Comparison of ENCODE assay signal across 21 cellular contexts in the genomic region with DNA sequence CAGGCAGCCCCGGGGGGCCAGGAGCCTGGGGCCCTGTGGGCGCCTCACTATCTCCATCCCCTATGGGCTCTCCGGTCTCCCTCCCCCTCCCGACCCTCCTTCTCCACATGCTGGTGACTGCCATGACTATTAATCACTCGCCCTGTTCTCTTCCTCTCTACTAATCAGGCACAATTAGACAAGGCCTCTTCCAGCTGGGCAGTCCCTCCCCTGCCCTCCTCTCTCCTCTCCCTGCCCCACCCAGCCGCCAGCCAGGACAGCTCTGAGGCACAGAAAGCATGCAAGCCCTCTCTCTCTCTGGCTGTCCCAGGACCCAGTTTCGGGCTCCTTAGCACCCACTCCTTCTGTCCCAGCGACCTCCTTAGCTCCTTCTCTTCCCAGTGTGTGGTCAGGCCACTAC. TPM values are rescaled to one million over a fixed set of nuclear protein-coding genes. Genes with fewer than 3 reads are reported as not detected.
DNase-seq lines count a peak whose midpoint lies in the region; ATAC-seq, FAIRE-seq and TF ChIP-seq lines count a peak whose summit lies in the region.
"Had no signal": no experiment of that assay in that cellular context is flagged by ENCODE, and none has a peak within 500 bp of the region (broad histone marks: within the 10 kb centered on the region; RNA-seq: fewer than 3 reads in every experiment).

No MANE protein-coding gene starts in this region.

- peaks cover 0 to 5% of the 10 kb centered on the region in 2 experiments for H4K20me1 ChIP-seq in H1 (replicated peaks in 1 of 2; ENCODE audit: control insufficient read depth in 1 of 2, insufficient read depth in 2 of 2, low read length in 2 of 2)

- no peak for TF ChIP-seq POLR2A in H1 (IDR thresholded peaks at IDR 0.05; ENCODE audit: control extremely low read depth in 1 of 2, low read depth in 2 of 2, low read length in 2 of 2)
- no peak for TF ChIP-seq POLR2A in uterus (IDR thresholded peaks at IDR 0.05)

- H3K56ac ChIP-seq in H1 (replicated peaks; ENCODE audit: insufficient read length, low read depth, low read length), result no peak overlapping the region

- peaks cover 5% of the 10 kb centered on the region; the same call in 1 of the 2 replicates for H3K23me2 ChIP-seq in H1 (ENCODE audit: low read depth, low read length)

- no peak overlapping the region for H3K14ac ChIP-seq in H1 (ENCODE audit: insufficient read length)

- H3K36me3 ChIP-seq in H1 (ENCODE audit: control insufficient read depth in 2 of 4, insufficient read depth in 4 of 4, low read length in 3 of 4) (no peaks in the 10 kb centered on the region), uterus (no peaks in the 10 kb centered on the region)
- H3K36me3 ChIP-seq: esophagus muscularis mucosa had no signal

- no peak overlapping the region for H4K91ac ChIP-seq in H1 (replicated peaks; ENCODE audit: insufficient read length, low read length)

- peak overlapping the region; percentile 36; the same call in 1 of the 2 replicates for H2BK15ac ChIP-seq in H1 (ENCODE audit: low read length)

- no peak overlapping the region for H3K9ac ChIP-seq in H1 (replicated peaks in 1 of 4; ENCODE audit: extremely low read depth in 1 of 4, low read depth in 3 of 4, low read length in 3 of 4)

- H2AK5ac ChIP-seq in H1 (ENCODE audit: low read depth, low read length), result 0 out of 2 replicates have a peak overlapping the region, but pooled peaks have one; percentile 45

- no peak overlapping the region for H3K23ac ChIP-seq in H1 (ENCODE audit: insufficient read length)

- H3K4ac ChIP-seq in H1 (replicated peaks; ENCODE audit: insufficient read length, low read depth, low read length), result no peak overlapping the region

- H3K27ac ChIP-seq in H1 (ENCODE audit: low read depth, low read length) (no peak overlapping the region), uterus (peak overlapping the region; percentile 89 to 94)
- H3K27ac ChIP-seq: C4-2B had no signal

- H4K8ac ChIP-seq in H1 (ENCODE audit: extremely low read depth, insufficient read depth, low read length), result no peak overlapping the region

- H3K4me3 ChIP-seq in H1 (ENCODE audit: extremely low read depth in 1 of 4, insufficient read depth in 2 of 4, low read depth in 3 of 4, low read length in 4 of 4) (no peak overlapping the region), uterus (no peak overlapping the region)
- H3K4me3 ChIP-seq: esophagus muscularis mucosa had no signal

- no peaks in the 10 kb centered on the region for H3K79me1 ChIP-seq in H1 (ENCODE audit: low read depth, low read length)

- H3K4me1 ChIP-seq in H1 (replicated peaks in 1 of 4; ENCODE audit: control insufficient read depth in 3 of 4, insufficient read depth in 4 of 4, low read length in 3 of 4) (peaks cover 0 to 29% (median 19%) of the 10 kb centered on the region in 4 experiments; a peak in 6 of 7 replicates), uterus (peaks cover 7 to 13% of the 10 kb centered on the region in 2 donors)

- peak overlapping the region; percentile 97; the same call in 1 of the 2 replicates for H2BK12ac ChIP-seq in H1 (ENCODE audit: low read depth, low read length)

- H3K27me3 ChIP-seq in H1 (replicated peaks in 1 of 4; ENCODE audit: control insufficient read depth in 3 of 4, extremely low read depth in 1 of 4, insufficient read depth in 3 of 4, low read length in 3 of 4), result peaks cover 0 to 19% (median 11%) of the 10 kb centered on the region in 4 experiments; a peak in 5 of 7 replicates
- no peaks in the 10 kb centered on the region for H3K27me3 ChIP-seq in uterus

- POLR2A ChIA-PET in H1 (lab: Charles Lee; ENCODE audit: partially characterized antibody), result interaction anchor here (0.6 to 5.5 kb wide), 11 partner anchors 10 to 164 kb away, joined by 3 to 36 read pairs (median 6); partner anchors contain the start of genes GMPPA and STK11IP

- TF ChIP-seq EP300 in H1 (IDR thresholded peaks at IDR 0.05; ENCODE audit: borderline replicate concordance in 1 of 2, low read depth in 2 of 2, low read length in 2 of 2), result no peak

- peak overlapping the region; percentile 16; the same call in 1 of the 2 replicates for H2BK5ac ChIP-seq in H1 (ENCODE audit: low read depth, low read length)

- peak; percentile 15 for ATAC-seq in left ventricle myocardium superior
- ATAC-seq in Right ventricle myocardium inferior, result no peak
- no peak for ATAC-seq in GM18502 (IDR thresholded peaks at IDR 0.05; ENCODE audit: poor library complexity, unreplicated experiment)
- ATAC-seq: activated naive CD4-positive, alpha-beta T cell treated with anti-CD3 and anti-CD28 coated beads, Interleukin-2, amount 50 U/mL, for 72 hours; natural killer cell treated with Interleukin-12 subunit alpha and Interleukin-12 subunit beta and Interleukin-15 and Interleukin-18, amount 100 ng/mL, for 72 hours had no signal

- H2AFZ ChIP-seq in H1 (ENCODE audit: low read length), result no peak overlapping the region

- no peaks in the 10 kb centered on the region for H3K9me3 ChIP-seq in H1 (ENCODE audit: insufficient read depth in 2 of 2, low read depth in 1 of 2, low read length in 1 of 2)
- H3K9me3 ChIP-seq in uterus, result no peaks in the 10 kb centered on the region
- H3K9me3 ChIP-seq: esophagus muscularis mucosa had no signal

- TF ChIP-seq RAD21 in H1 (IDR thresholded peaks at IDR 0.05 in 1 of 2, conservative IDR thresholded peaks at IDR 0.05 in 1 of 2; ENCODE audit: low read depth in 2 of 2, low read length in 2 of 2), result no peak

- no peak overlapping the region for H3K4me2 ChIP-seq in H1 (ENCODE audit: insufficient read depth in 1 of 2, low read depth in 2 of 2, low read length in 2 of 2)

- DNase-seq in left ventricle myocardium superior (no peak), Right ventricle myocardium inferior (ENCODE audit: missing footprints) (no peak), H1 (ENCODE audit: low read depth in 1 of 2, low spot score in 2 of 2) (no peak), uterus (no peak), C1 segment of cervical spinal cord (lab: John Stamatoyannopoulos, UW) (no peak)
- DNase-seq: activated CD4-positive, alpha-beta T cell treated with anti-CD3 and anti-CD28 coated beads for 48 hours; effector CD8-positive, alpha-beta T cell; kidney glomerular epithelial cell; NCI-H2107; NCI-H510A treated with DMSO at 0.1 percent for 48 hours; RPMI8226; stimulated activated CD4-positive, alpha-beta T cell treated with anti-CD3 and anti-CD28 coated beads, Interleukin-2, amount 100 ng/mL, for 48 hours; stimulated activated naive CD4-positive, alpha-beta T cell treated with Interleukin-2 at 50 U/mL for 16 hours had no signal

- TF ChIP-seq CTCF in H1 (IDR thresholded peaks at IDR 0.05; ENCODE audit: control extremely low read depth in 1 of 3, insufficient read depth in 1 of 3, low read depth in 1 of 3, low read length in 3 of 3), result no peak
- TF ChIP-seq CTCF in uterus (IDR thresholded peaks at IDR 0.05), result no peak

- intact Hi-C loops in left ventricle myocardium superior (cut with micrococcal nuclease), result loop anchor here (10.0 kb wide), 1 partner anchor 115 kb away; no protein-coding TSS in a partner anchor
- intact Hi-C loops in Right ventricle myocardium inferior (cut with DNase I), result no loop called here
- intact Hi-C loops in uterus (cut with DNase I; ENCODE audit: low total_unique reads), result no loop called here

- 75% methylated on average over 8 of the region's 8 CpGs; no CpG with 5 or more reads in 1 of the 2 experiments for WGBS in H1 (ENCODE audit: extremely low coverage in 1 of 2, insufficient coverage in 1 of 2, insufficient read length in 1 of 2, insufficient replicate concordance in 2 of 2, low coverage in 1 of 2, low lambda C conversion rate in 2 of 2, missing lambda C conversion rate in 1 of 2), 2 experiments

- H2BK120ac ChIP-seq in H1 (replicated peaks; ENCODE audit: low read depth, low read length), result no peak overlapping the region

- CTCF ChIA-PET in H1 (lab: Charles Lee; ENCODE audit: partially characterized antibody), result interaction anchor here (0.6 to 113.1 kb wide), 15 partner anchors 7 to 222 kb away, joined by 3 to 7248 read pairs (median 3); partner anchors contain the start of genes ASIC4, DES, DNPEP and GMPPA

- H4K5ac ChIP-seq in H1 (ENCODE audit: insufficient read length, low read depth, low read length), result no peak overlapping the region

- no peaks in the 10 kb centered on the region for H3K79me2 ChIP-seq in H1 (ENCODE audit: control insufficient read depth in 1 of 2, insufficient read depth in 2 of 2, low read length in 2 of 2)

- no peak for FAIRE-seq in H1 (lab: Jason Lieb, UNC)
- FAIRE-seq: D721Med had no signal

- no peak overlapping the region for H3K18ac ChIP-seq in H1 (ENCODE audit: extremely low read depth, low read length)

- H2BK20ac ChIP-seq in H1 (ENCODE audit: low read length), result no peak overlapping the region

RNA-seq across cellular contexts. Expression of gene ASIC4, which starts 5.8 kb away (rescaled TPM):
- total RNA-seq in left ventricle myocardium superior (not detected), Right ventricle myocardium inferior (not detected), uterus (under 1 TPM in 2 of 4 donors, not detected in 2; 0.21 to 0.30 TPM)
- total RNA-seq in H1 (2021; fragmentation: NEBNext Ultra II Directional; extraction: Animal tissue kit (Norgen Biotek cat#: 25700)), result 0.19 and 0.22 TPM in 2 replicates
- polyA plus RNA-seq in H1 (2011; rRNA removed), result 0.12 and 0.30 TPM in 2 replicates
- polyA plus RNA-seq in H1 (2011; cell fraction: cytosol; rRNA removed), result 0.18 TPM
- 0.96 TPM for polyA plus RNA-seq in H1 (2011; cell fraction: nucleus; rRNA removed)
- 0.11 to 0.42 TPM (median 0.36 TPM) in 3 of 4 replicates, not detected in the other for polyA plus RNA-seq in H1 (2012, experiment 1 of 2)
- 0.05 TPM for polyA plus RNA-seq in H1 (2012, experiment 2 of 2)
- polyA plus RNA-seq in H1 (2013, experiment 1 of 2), result 0.06 TPM
- 0.13 TPM for polyA plus RNA-seq in H1 (2013, experiment 2 of 2)
- 0.12 and 0.22 TPM in 2 replicates for polyA minus RNA-seq in H1 (2011; rRNA and poly(A)+ RNA removed)
- polyA minus RNA-seq in H1 (2011; cell fraction: cytosol; rRNA and poly(A)+ RNA removed), result not detected
- 0.50 TPM for polyA minus RNA-seq in H1 (2011; cell fraction: nucleus; rRNA and poly(A)+ RNA removed)
- total RNA-seq: esophagus muscularis mucosa, G401, skeletal muscle tissue had no signal

RNA-seq across cellular contexts. Expression of gene GMPPA, which starts 21.4 kb away (rescaled TPM):
- 21.6 TPM for total RNA-seq in left ventricle myocardium superior
- total RNA-seq in Right ventricle myocardium inferior, result 22.9 TPM
- 34.3 and 35.3 TPM in 2 replicates for total RNA-seq in H1 (2021; fragmentation: NEBNext Ultra II Directional; extraction: Animal tissue kit (Norgen Biotek cat#: 25700))
- polyA plus RNA-seq in H1 (2011; rRNA removed), result 98.8 and 101 TPM in 2 replicates
- 59.0 TPM for polyA plus RNA-seq in H1 (2011; cell fraction: cytosol; rRNA removed)
- 133 TPM for polyA plus RNA-seq in H1 (2011; cell fraction: nucleus; rRNA removed)
- polyA plus RNA-seq in H1 (2012, experiment 1 of 2), result 32.8 to 43.7 TPM (median 41.5 TPM) in 4 replicates
- 53.9 TPM for polyA plus RNA-seq in H1 (2012, experiment 2 of 2)
- 32.4 TPM for polyA plus RNA-seq in H1 (2013, experiment 1 of 2)
- 31.6 TPM for polyA plus RNA-seq in H1 (2013, experiment 2 of 2)
- polyA minus RNA-seq in H1 (2011; rRNA and poly(A)+ RNA removed), result 67.3 and 79.3 TPM in 2 replicates
- polyA minus RNA-seq in H1 (2011; cell fraction: cytosol; rRNA and poly(A)+ RNA removed), result 24.6 TPM
- 26.1 TPM for polyA minus RNA-seq in H1 (2011; cell fraction: nucleus; rRNA and poly(A)+ RNA removed)
- 10 to 100 TPM; 14.1 to 39.5 (median 27.6) TPM for total RNA-seq in uterus

RNA-seq across cellular contexts. Expression of gene CHPF, which starts 23.5 kb away (rescaled TPM):
- total RNA-seq in left ventricle myocardium superior (93.1 TPM), Right ventricle myocardium inferior (92.2 TPM), uterus (100 to 1,000 TPM in 1 of 4 donors, 10 to 100 TPM in 3; 16.5 to 194 (median 42.5) TPM)
- 62.9 and 68.1 TPM in 2 replicates for total RNA-seq in H1 (2021; fragmentation: NEBNext Ultra II Directional; extraction: Animal tissue kit (Norgen Biotek cat#: 25700))
- 67.3 and 103 TPM in 2 replicates for polyA plus RNA-seq in H1 (2011; rRNA removed)
- polyA plus RNA-seq in H1 (2011; cell fraction: cytosol; rRNA removed), result 61.7 TPM
- polyA plus RNA-seq in H1 (2011; cell fraction: nucleus; rRNA removed), result 76.8 TPM
- 33.7 to 59.5 TPM (median 55.7 TPM) in 4 replicates for polyA plus RNA-seq in H1 (2012, experiment 1 of 2)
- 62.7 TPM for polyA plus RNA-seq in H1 (2012, experiment 2 of 2)
- polyA plus RNA-seq in H1 (2013, experiment 1 of 2), result 107 TPM
- polyA plus RNA-seq in H1 (2013, experiment 2 of 2), result 107 TPM
- polyA minus RNA-seq in H1 (2011; rRNA and poly(A)+ RNA removed), result 17.3 and 20.9 TPM in 2 replicates
- polyA minus RNA-seq in H1 (2011; cell fraction: cytosol; rRNA and poly(A)+ RNA removed), result 62.2 TPM
- 38.8 TPM for polyA minus RNA-seq in H1 (2011; cell fraction: nucleus; rRNA and poly(A)+ RNA removed)

RNA-seq across cellular contexts. Expression of gene TMEM198, which starts 23.7 kb away (rescaled TPM):
- total RNA-seq in left ventricle myocardium superior, result 1.7 TPM
- total RNA-seq in Right ventricle myocardium inferior, result 2.7 TPM
- total RNA-seq in H1 (2021; fragmentation: NEBNext Ultra II Directional; extraction: Animal tissue kit (Norgen Biotek cat#: 25700)), result 10.2 and 11.0 TPM in 2 replicates
- 10.4 and 15.4 TPM in 2 replicates for polyA plus RNA-seq in H1 (2011; rRNA removed)
- polyA plus RNA-seq in H1 (2011; cell fraction: cytosol; rRNA removed), result 10.0 TPM
- 19.0 TPM for polyA plus RNA-seq in H1 (2011; cell fraction: nucleus; rRNA removed)
- polyA plus RNA-seq in H1 (2012, experiment 1 of 2), result 7.6 to 11.7 TPM (median 9.4 TPM) in 4 replicates
- polyA plus RNA-seq in H1 (2012, experiment 2 of 2), result 13.6 TPM
- polyA plus RNA-seq in H1 (2013, experiment 1 of 2), result 8.4 TPM
- 8.2 TPM for polyA plus RNA-seq in H1 (2013, experiment 2 of 2)
- polyA minus RNA-seq in H1 (2011; rRNA and poly(A)+ RNA removed), result 4.3 and 6.1 TPM in 2 replicates
- 7.5 TPM for polyA minus RNA-seq in H1 (2011; cell fraction: cytosol; rRNA and poly(A)+ RNA removed)
- polyA minus RNA-seq in H1 (2011; cell fraction: nucleus; rRNA and poly(A)+ RNA removed), result 5.6 TPM
- total RNA-seq in uterus, result 1 to 10 TPM in 2 of 4 donors, under 1 TPM in 1, not detected in 1; 0.77 to 5.3 (median 5.1) TPM

RNA-seq across cellular contexts. Expression of gene OBSL1, which starts 51.3 kb away (rescaled TPM):
- total RNA-seq in left ventricle myocardium superior (190 TPM), Right ventricle myocardium inferior (158 TPM), uterus (100 to 1,000 TPM in 2 of 4 donors, 10 to 100 TPM in 2; 53.2 to 146 (median 113) TPM)
- 127 and 135 TPM in 2 replicates for total RNA-seq in H1 (2021; fragmentation: NEBNext Ultra II Directional; extraction: Animal tissue kit (Norgen Biotek cat#: 25700))
- 116 and 205 TPM in 2 replicates for polyA plus RNA-seq in H1 (2011; rRNA removed)
- polyA plus RNA-seq in H1 (2011; cell fraction: cytosol; rRNA removed), result 171 TPM
- 776 TPM for polyA plus RNA-seq in H1 (2011; cell fraction: nucleus; rRNA removed)
- polyA plus RNA-seq in H1 (2012, experiment 1 of 2), result 105 to 168 TPM (median 164 TPM) in 4 replicates
- polyA plus RNA-seq in H1 (2012, experiment 2 of 2), result 108 TPM
- polyA plus RNA-seq in H1 (2013, experiment 1 of 2), result 76.8 TPM
- 67.6 TPM for polyA plus RNA-seq in H1 (2013, experiment 2 of 2)
- 64.9 and 94.5 TPM in 2 replicates for polyA minus RNA-seq in H1 (2011; rRNA and poly(A)+ RNA removed)
- polyA minus RNA-seq in H1 (2011; cell fraction: cytosol; rRNA and poly(A)+ RNA removed), result 91.4 TPM
- polyA minus RNA-seq in H1 (2011; cell fraction: nucleus; rRNA and poly(A)+ RNA removed), result 160 TPM
